ENCODE assay signal across 1 cellular context in genomic region chr5:179769276-179769675, GRCh38.
TF ChIP-seq lines count a peak whose summit lies in the region.

No MANE protein-coding gene starts in this region.

TF ChIP-seq in IMR-90, 13 proteins besides CTCF, POLR2A, EP300 and RAD21:
- TF ChIP-seq MAFK (IDR thresholded peaks at IDR 0.05; ENCODE audit: low read depth, low read length), result no peak
- no peak for TF ChIP-seq MAZ (IDR thresholded peaks at IDR 0.05; ENCODE audit: borderline replicate concordance, low read depth, low read length)
- no peak for TF ChIP-seq RCOR1 (IDR thresholded peaks at IDR 0.05; ENCODE audit: insufficient replicate concordance, low read length)
- no peak for TF ChIP-seq NFE2L2 (IDR thresholded peaks at IDR 0.05; ENCODE audit: low read depth, low read length)
- no peak for TF ChIP-seq CHD1 (IDR thresholded peaks at IDR 0.05; ENCODE audit: low read depth, low read length)
- no peak for TF ChIP-seq ELK1 (IDR thresholded peaks at IDR 0.05; ENCODE audit: borderline replicate concordance, low read depth, low read length)
- TF ChIP-seq RFX5 (IDR thresholded peaks at IDR 0.05; ENCODE audit: low read depth, low read length), result no peak
